Comparison of ENCODE assay signal across 12 cellular contexts in the genomic region with DNA sequence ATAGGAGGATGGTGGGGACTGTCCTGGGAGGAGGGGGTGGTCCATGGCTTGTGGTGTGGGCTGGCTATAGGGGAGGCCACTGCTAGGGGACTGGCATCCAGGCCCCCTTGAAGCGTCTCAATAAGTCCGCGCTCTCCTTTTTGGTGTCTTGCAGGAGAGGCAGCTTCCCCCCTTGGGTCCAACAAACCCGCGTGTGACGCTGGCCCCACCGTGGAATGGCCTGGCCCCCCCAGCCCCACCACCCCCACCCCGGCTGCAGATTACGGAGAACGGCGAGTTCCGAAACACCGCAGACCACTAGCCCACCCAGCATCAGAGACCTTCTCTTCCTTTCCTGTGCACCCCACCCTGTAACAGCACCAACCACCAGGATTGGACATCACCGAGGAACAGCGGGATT. TPM values are rescaled to one million over a fixed set of nuclear protein-coding genes. Genes with fewer than 3 reads are reported as not detected.
"Had no signal": no experiment of that assay in that cellular context is flagged by ENCODE, and none has a peak within 500 bp of the region (broad histone marks: within the 10 kb centered on the region; RNA-seq: fewer than 3 reads in every experiment).

No MANE protein-coding gene starts in this region.

- H3K27me3 Mint-ChIP-seq: activated B cell treated with CpG ODN at 0.5 μM for 24 hours; activated CD8-positive, alpha-beta memory T cell treated with anti-CD3 and anti-CD28 coated beads, Interleukin-2, amount 10 ng/mL, durations not matched to agents 7 days and 5 days; T-cell had no signal

- H3K4me3 Mint-ChIP-seq: activated B cell treated with CpG ODN at 0.5 μM for 24 hours; activated CD8-positive, alpha-beta memory T cell treated with anti-CD3 and anti-CD28 coated beads, Interleukin-2, amount 10 ng/mL, durations not matched to agents 7 days and 5 days; activated T-cell treated with anti-CD3 and anti-CD28 coated beads, Interleukin-2, amount 50 U/mL, for 4 hours; T-cell had no signal

- H3K9me3 Mint-ChIP-seq: activated B cell treated with CpG ODN at 0.5 μM for 24 hours; activated T-cell treated with anti-CD3 and anti-CD28 coated beads, Interleukin-2, amount 50 U/mL, for 4 hours; T-cell had no signal

- H3K27ac Mint-ChIP-seq: activated B cell treated with CpG ODN at 0.5 μM for 24 hours; activated CD8-positive, alpha-beta memory T cell treated with anti-CD3 and anti-CD28 coated beads, Interleukin-2, amount 10 ng/mL, durations not matched to agents 7 days and 5 days had no signal

- DNase-seq: activated B cell treated with CpG ODN at 0.5 μM for 24 hours; activated CD4-positive, alpha-beta T cell treated with anti-CD3 and anti-CD28 coated beads, Interleukin-2, amount 50 U/mL, for 48 hours; activated CD8-positive, alpha-beta memory T cell treated with anti-CD3 and anti-CD28 coated beads, Interleukin-2, amount 10 ng/mL, durations not matched to agents 7 days and 5 days; activated gamma-delta T cell; activated T-cell treated with anti-CD3 and anti-CD28 coated beads, Interleukin-2, amount 50 U/mL, for 4 hours; effector CD4-positive, alpha-beta T cell; heart left ventricle; small intestine; T-cell; thyroid gland had no signal

- ATAC-seq: activated CD8-positive, alpha-beta memory T cell treated with anti-CD3 and anti-CD28 coated beads, Interleukin-2, amount 10 ng/mL, durations not matched to agents 7 days and 5 days; activated T-cell treated with anti-CD3 and anti-CD28 coated beads, Interleukin-2, amount 50 U/mL, for 4 hours; heart left ventricle; left lobe of liver; T-cell had no signal

RNA-seq across cellular contexts. Expression of a gene that starts 60.0 kb away (rescaled TPM):
- total RNA-seq: ascending aorta had no signal
